Comparison of ENCODE assay signal across 11 cellular contexts in genomic region chr7:2607913-2608899, GRCh38. TPM values are rescaled to one million over a fixed set of nuclear protein-coding genes. Genes with fewer than 3 reads are reported as not detected.
DNase-seq lines count a peak whose midpoint lies in the region; ATAC-seq and TF ChIP-seq lines count a peak whose summit lies in the region.
"Had no signal": no experiment of that assay in that cellular context is flagged by ENCODE, and none has a peak within 500 bp of the region (broad histone marks: within the 10 kb centered on the region; RNA-seq: fewer than 3 reads in every experiment).

No MANE protein-coding gene starts in this region.

- no peak overlapping the region for H3K4me3 ChIP-seq in HL-60 (replicated peaks; ENCODE audit: insufficient read depth, low read length)
- no peak overlapping the region for H3K4me3 ChIP-seq in coronary artery
- no peak overlapping the region for H3K4me3 ChIP-seq in lung

- ATAC-seq in lung (ENCODE audit: insufficient read depth, low FRiP score): no peak
- no peak for ATAC-seq in stimulated activated memory B cell treated with anti-CD40 and anti-IgM and Interleukin-4, amounts not matched to agents 10 μg/mL and 1 μg/mL and 100 μg/mL, for 72 hours
- ATAC-seq in HG02870 (IDR thresholded peaks at IDR 0.05; ENCODE audit: unreplicated experiment): no peak

- H3K9me3 Mint-ChIP-seq in stimulated activated memory B cell treated with anti-CD40 and anti-IgM and Interleukin-4, amounts not matched to agents 10 μg/mL and 1 μg/mL and 100 μg/mL, for 72 hours: no peaks in the 10 kb centered on the region
- H3K9me3 Mint-ChIP-seq: CD4-positive, alpha-beta T cell had no signal

- DNase-seq in HL-60 (ENCODE audit: low read depth in 1 of 2, low spot score in 1 of 2): no peak
- no peak for DNase-seq in coronary artery (ENCODE audit: low spot score)
- DNase-seq in lung (ENCODE audit: low spot score): no peak
- no peak for DNase-seq in nucleus accumbens (lab: John Stamatoyannopoulos, UW)
- no peak for DNase-seq in HCEC 1CT
- DNase-seq in posterior cingulate gyrus: no peak
- DNase-seq: NCI-H2029 treated with DMSO at 0.1 percent for 48 hours; stimulated activated CD4-positive, alpha-beta T cell treated with anti-CD3 and anti-CD28 coated beads, Interleukin-4, amount 100 ng/mL, for 24 hours had no signal

- no peaks in the 10 kb centered on the region for H3K27me3 Mint-ChIP-seq in stimulated activated memory B cell treated with anti-CD40 and anti-IgM and Interleukin-4, amounts not matched to agents 10 μg/mL and 1 μg/mL and 100 μg/mL, for 72 hours
- H3K27me3 Mint-ChIP-seq: CD4-positive, alpha-beta T cell had no signal

- no peaks in the 10 kb centered on the region for H3K36me3 Mint-ChIP-seq in stimulated activated memory B cell treated with anti-CD40 and anti-IgM and Interleukin-4, amounts not matched to agents 10 μg/mL and 1 μg/mL and 100 μg/mL, for 72 hours

- H3K27ac Mint-ChIP-seq in stimulated activated memory B cell treated with anti-CD40 and anti-IgM and Interleukin-4, amounts not matched to agents 10 μg/mL and 1 μg/mL and 100 μg/mL, for 72 hours: peak overlapping the region; percentile 43
- H3K27ac Mint-ChIP-seq: CD4-positive, alpha-beta T cell had no signal

- peak overlapping the region; percentile 59 for H3K4me3 Mint-ChIP-seq in stimulated activated memory B cell treated with anti-CD40 and anti-IgM and Interleukin-4, amounts not matched to agents 10 μg/mL and 1 μg/mL and 100 μg/mL, for 72 hours

- peaks cover 0 to 15% of the 10 kb centered on the region in 2 donors for H3K4me1 ChIP-seq in lung (ENCODE audit: control insufficient read depth in 2 of 2, insufficient read depth in 2 of 2, low read length in 2 of 2)

- 57 to 79% methylated on average over 34 to 37 of the region's 37 CpGs for WGBS in lung, 2 donors

- TF ChIP-seq CTCF in HL-60 (IDR thresholded peaks at IDR 0.05; ENCODE audit: insufficient read depth, low read length) (no peak), coronary artery (IDR thresholded peaks at IDR 0.05) (no peak), lung (IDR thresholded peaks at IDR 0.05; ENCODE audit: control extremely low read depth, extremely low read depth) (no peak)

- peaks cover 37% of the 10 kb centered on the region for H3K4me1 Mint-ChIP-seq in stimulated activated memory B cell treated with anti-CD40 and anti-IgM and Interleukin-4, amounts not matched to agents 10 μg/mL and 1 μg/mL and 100 μg/mL, for 72 hours

- H3K27me3 ChIP-seq in HL-60 (ENCODE audit: insufficient read depth, poor library complexity, severe bottlenecking) (no peaks in the 10 kb centered on the region), lung (ENCODE audit: control insufficient read depth, insufficient read depth) (no peaks in the 10 kb centered on the region)

- H3K36me3 ChIP-seq in lung (ENCODE audit: control insufficient read depth in 2 of 2, insufficient read depth in 2 of 2, low read length in 2 of 2): peaks cover 0 to 9% of the 10 kb centered on the region in 2 donors

- no peaks in the 10 kb centered on the region for H3K9me3 ChIP-seq in lung (ENCODE audit: control insufficient read depth in 2 of 2, insufficient read depth in 1 of 2, low read length in 1 of 2)

- intact Hi-C loops in posterior cingulate gyrus (cut with DNase I): no loop called here

- H3K27ac ChIP-seq in HL-60 (replicated peaks) (peak overlapping the region; percentile 26), coronary artery (peak overlapping the region; percentile 74 to 79), lung (ENCODE audit: low read depth in 1 of 2, low read length in 1 of 2) (peak overlapping the region; percentile 43 to 92)

RNA-seq across cellular contexts. Expression of gene TTYH3, which starts 23.6 kb away (rescaled TPM):
- 10 to 100 TPM; 50.6 to 74.0 TPM for total RNA-seq in lung
- polyA plus RNA-seq in lung: 10 to 100 TPM; 14.3 to 60.9 TPM

RNA-seq across cellular contexts. Expression of gene IQCE, which starts 49.4 kb away (rescaled TPM):
- 10 to 100 TPM; 20.9 to 29.0 TPM for total RNA-seq in lung
- 10 to 100 TPM in 1 of 2 donors, 1 to 10 TPM in 1; 8.1 to 11.0 TPM for polyA plus RNA-seq in lung

RNA-seq across cellular contexts. Expression of gene BRAT1, which starts 52.9 kb away (rescaled TPM):
- total RNA-seq in lung: 10 to 100 TPM; 28.7 to 29.4 TPM
- polyA plus RNA-seq in lung: 10 to 100 TPM; 23.2 to 30.4 TPM

Comparison
In these comparisons a context has a peak if more than half of its experiments do, and no peak if none do; other contexts are left out.
1. H3K27ac ChIP-seq: peak in every context shown above with its lines; median percentile 76 in coronary artery; 68 in lung; 26 in HL-60.